ENCODE assay signal across 20 cellular contexts in genomic region chr6:16948376-16948775, GRCh38.
DNase-seq lines count a peak whose midpoint lies in the region; ATAC-seq and TF ChIP-seq lines count a peak whose summit lies in the region.
"Had no signal": no experiment of that assay in that cellular context is flagged by ENCODE, and none has a peak within 500 bp of the region (broad histone marks: within the 10 kb centered on the region; RNA-seq: fewer than 3 reads in every experiment).

No MANE protein-coding gene starts in this region.

- peaks cover 21% of the 10 kb centered on the region in 2 donors for H3K4me1 ChIP-seq in gastrocnemius medialis

- no peaks in the 10 kb centered on the region for H3K9me3 ChIP-seq in gastrocnemius medialis
- H3K9me3 ChIP-seq: MG63, transverse colon had no signal

- H3K4me3 ChIP-seq in fibroblast of mammary gland (ENCODE audit: control insufficient read depth, low read depth, low read length) (no peak overlapping the region), gastrocnemius medialis (no peak overlapping the region)
- H3K4me3 ChIP-seq: MG63, smooth muscle cell, transverse colon had no signal

- H3K36me3 Mint-ChIP-seq in activated CD8-positive, alpha-beta T cell treated with anti-CD3 and anti-CD28 coated beads for 36 hours (ENCODE audit: low read depth), result peaks cover 2% of the 10 kb centered on the region
- no peaks in the 10 kb centered on the region for H3K36me3 Mint-ChIP-seq in activated CD8-positive, alpha-beta T cell treated with anti-CD3 and anti-CD28 coated beads, Interleukin-2, amount 10 ng/mL, durations not matched to agents 7 days and 5 days (ENCODE audit: low read depth)
- no peaks in the 10 kb centered on the region for H3K36me3 Mint-ChIP-seq in activated T-helper 1 cell treated with anti-CD3 and anti-CD28 coated beads, Interleukin-12 subunit alpha, Interleukin-12 subunit beta, Interleukin-2, Interleukin-4 antibody, amounts not matched to agents 30 ng/mL and 10 ng/mL and 1 ng/mL, durations not matched to agents 14 hours and 24 hours and 36 hours (ENCODE audit: low read depth)

- H3K27ac Mint-ChIP-seq in activated CD8-positive, alpha-beta T cell treated with anti-CD3 and anti-CD28 coated beads for 36 hours, result peak overlapping the region; percentile 21
- no peak overlapping the region for H3K27ac Mint-ChIP-seq in activated CD8-positive, alpha-beta T cell treated with anti-CD3 and anti-CD28 coated beads, Interleukin-2, amount 10 ng/mL, durations not matched to agents 7 days and 5 days
- H3K27ac Mint-ChIP-seq in activated T-helper 1 cell treated with anti-CD3 and anti-CD28 coated beads, Interleukin-12 subunit alpha, Interleukin-12 subunit beta, Interleukin-2, Interleukin-4 antibody, amounts not matched to agents 30 ng/mL and 10 ng/mL and 1 ng/mL, durations not matched to agents 14 hours and 24 hours and 36 hours, result peak overlapping the region; percentile 84
- H3K27ac Mint-ChIP-seq: activated CD4-positive, alpha-beta T cell treated with anti-CD3 and anti-CD28 coated beads for 36 hours; stimulated activated naive CD8-positive, alpha-beta T cell treated with anti-CD3 and anti-CD28 coated beads, Interleukin-15, amount 100 ng/mL, for 72 hours had no signal

- no peak for TF ChIP-seq POLR2A in gastrocnemius medialis (IDR thresholded peaks at IDR 0.05)

- H3K27me3 ChIP-seq in gastrocnemius medialis, result no peaks in the 10 kb centered on the region
- H3K27me3 ChIP-seq: MG63, transverse colon had no signal

- no peak for ATAC-seq in activated CD8-positive, alpha-beta T cell treated with anti-CD3 and anti-CD28 coated beads for 36 hours
- ATAC-seq in activated CD8-positive, alpha-beta T cell treated with anti-CD3 and anti-CD28 coated beads, Interleukin-2, amount 10 ng/mL, durations not matched to agents 7 days and 5 days, result no peak
- ATAC-seq in gastrocnemius medialis (no peak), HG02884 (IDR thresholded peaks at IDR 0.05; ENCODE audit: unreplicated experiment) (no peak)
- ATAC-seq: activated CD4-positive, alpha-beta T cell treated with anti-CD3 and anti-CD28 coated beads for 36 hours; stimulated activated naive CD8-positive, alpha-beta T cell treated with anti-CD3 and anti-CD28 coated beads, Interleukin-15, amount 100 ng/mL, for 72 hours had no signal

- CTCF ChIA-PET in activated CD8-positive, alpha-beta T cell treated with anti-CD3 and anti-CD28 coated beads for 36 hours (lab: Charles Lee), result interaction anchor here (1.0 kb wide), 1 partner anchor 54 kb away, joined by 3 read pairs; no protein-coding TSS in a partner anchor
- CTCF ChIA-PET in activated CD8-positive, alpha-beta T cell treated with anti-CD3 and anti-CD28 coated beads, Interleukin-2, amount 10 ng/mL, durations not matched to agents 7 days and 5 days (lab: Charles Lee), result no interaction called here

- H3K36me3 ChIP-seq in gastrocnemius medialis, result no peaks in the 10 kb centered on the region
- H3K36me3 ChIP-seq: MG63, transverse colon had no signal

- no peaks in the 10 kb centered on the region for H3K9me3 Mint-ChIP-seq in activated CD8-positive, alpha-beta T cell treated with anti-CD3 and anti-CD28 coated beads for 36 hours
- H3K9me3 Mint-ChIP-seq in activated CD8-positive, alpha-beta T cell treated with anti-CD3 and anti-CD28 coated beads, Interleukin-2, amount 10 ng/mL, durations not matched to agents 7 days and 5 days (ENCODE audit: insufficient read depth), result no peaks in the 10 kb centered on the region
- no peaks in the 10 kb centered on the region for H3K9me3 Mint-ChIP-seq in activated T-helper 1 cell treated with anti-CD3 and anti-CD28 coated beads, Interleukin-12 subunit alpha, Interleukin-12 subunit beta, Interleukin-2, Interleukin-4 antibody, amounts not matched to agents 30 ng/mL and 10 ng/mL and 1 ng/mL, durations not matched to agents 14 hours and 24 hours and 36 hours
- H3K9me3 Mint-ChIP-seq: neural crest cell had no signal

- H3K27ac ChIP-seq in gastrocnemius medialis, result peak overlapping the region in 3 of 4 donors; percentile 71 to 75 (median 74)

- POLR2A ChIA-PET in activated CD8-positive, alpha-beta T cell treated with anti-CD3 and anti-CD28 coated beads for 36 hours (lab: Charles Lee), result no interaction called here
- POLR2A ChIA-PET in activated CD8-positive, alpha-beta T cell treated with anti-CD3 and anti-CD28 coated beads, Interleukin-2, amount 10 ng/mL, durations not matched to agents 7 days and 5 days (lab: Charles Lee), result no interaction called here

- in situ Hi-C loops in gastrocnemius medialis (cut with MboI; ENCODE audit: low sequenced_read_pairs in 4 of 4), result no loop called here

- intact Hi-C loops in activated CD8-positive, alpha-beta T cell treated with anti-CD3 and anti-CD28 coated beads for 36 hours (cut with micrococcal nuclease), result no loop called here
- intact Hi-C loops in activated T-helper 1 cell treated with anti-CD3 and anti-CD28 coated beads, Interleukin-12 subunit alpha, Interleukin-12 subunit beta, Interleukin-2, Interleukin-4 antibody, amounts not matched to agents 30 ng/mL and 10 ng/mL and 1 ng/mL, durations not matched to agents 14 hours and 24 hours and 36 hours (cut with micrococcal nuclease), result no loop called here
- intact Hi-C loops in gastrocnemius medialis (cut with DNase I; ENCODE audit: low total_unique reads), result loop anchor here (5.0 kb wide), 1 partner anchor 186 kb away; the partner anchor contains the start of gene ATXN1

- peaks cover 46% of the 10 kb centered on the region for H3K27me3 Mint-ChIP-seq in activated CD8-positive, alpha-beta T cell treated with anti-CD3 and anti-CD28 coated beads for 36 hours
- H3K27me3 Mint-ChIP-seq in activated CD8-positive, alpha-beta T cell treated with anti-CD3 and anti-CD28 coated beads, Interleukin-2, amount 10 ng/mL, durations not matched to agents 7 days and 5 days (ENCODE audit: low read depth), result peaks cover 11% of the 10 kb centered on the region
- peaks cover 16% of the 10 kb centered on the region for H3K27me3 Mint-ChIP-seq in activated T-helper 1 cell treated with anti-CD3 and anti-CD28 coated beads, Interleukin-12 subunit alpha, Interleukin-12 subunit beta, Interleukin-2, Interleukin-4 antibody, amounts not matched to agents 30 ng/mL and 10 ng/mL and 1 ng/mL, durations not matched to agents 14 hours and 24 hours and 36 hours (ENCODE audit: insufficient read depth)

- no peak for DNase-seq in activated CD8-positive, alpha-beta T cell treated with anti-CD3 and anti-CD28 coated beads for 36 hours
- no peak for DNase-seq in activated CD8-positive, alpha-beta T cell treated with anti-CD3 and anti-CD28 coated beads, Interleukin-2, amount 10 ng/mL, durations not matched to agents 7 days and 5 days
- DNase-seq in activated T-helper 1 cell treated with anti-CD3 and anti-CD28 coated beads, Interleukin-12 subunit alpha, Interleukin-12 subunit beta, Interleukin-2, Interleukin-4 antibody, amounts not matched to agents 30 ng/mL and 10 ng/mL and 1 ng/mL, durations not matched to agents 14 hours and 24 hours and 36 hours (ENCODE audit: low spot score), result no peak
- peak; percentile 63 for DNase-seq in fibroblast of mammary gland (ENCODE audit: low read depth)
- no peak for DNase-seq in gastrocnemius medialis
- no peak for DNase-seq in UCSD-AML1 (lab: John Stamatoyannopoulos, UW; ENCODE audit: unreplicated experiment)
- no peak for DNase-seq in KG1 (lab: John Stamatoyannopoulos, UW)
- DNase-seq: 8988T; activated CD4-positive, alpha-beta T cell treated with anti-CD3 and anti-CD28 coated beads for 36 hours; activated effector memory CD4-positive, alpha-beta T cell treated with Interleukin-2 at 50 U/mL for 16 hours; EL; MG63; NCI-H2171; NCI-H524 treated with DMSO at 0.1 percent for 48 hours; stimulated activated CD4-positive, alpha-beta T cell treated with anti-CD3 and anti-CD28 coated beads, Interleukin-2, amount 100 ng/mL, for 48 hours; stimulated activated naive CD8-positive, alpha-beta T cell treated with anti-CD3 and anti-CD28 coated beads, Interleukin-15, amount 100 ng/mL, for 72 hours; transverse colon had no signal

- no peak for TF ChIP-seq CTCF in activated CD8-positive, alpha-beta T cell treated with anti-CD3 and anti-CD28 coated beads for 36 hours (IDR thresholded peaks at IDR 0.05)
- TF ChIP-seq CTCF in fibroblast of mammary gland (conservative IDR thresholded peaks at IDR 0.05; ENCODE audit: control insufficient read depth, insufficient read depth, low read depth, low read length) (no peak), gastrocnemius medialis (IDR thresholded peaks at IDR 0.05 in 4 of 5, conservative IDR thresholded peaks at IDR 0.05 in 1 of 5) (no peak)

- H3K4me3 Mint-ChIP-seq in activated CD8-positive, alpha-beta T cell treated with anti-CD3 and anti-CD28 coated beads for 36 hours, result no peak overlapping the region
- no peak overlapping the region for H3K4me3 Mint-ChIP-seq in activated CD8-positive, alpha-beta T cell treated with anti-CD3 and anti-CD28 coated beads, Interleukin-2, amount 10 ng/mL, durations not matched to agents 7 days and 5 days
- H3K4me3 Mint-ChIP-seq in activated T-helper 1 cell treated with anti-CD3 and anti-CD28 coated beads, Interleukin-12 subunit alpha, Interleukin-12 subunit beta, Interleukin-2, Interleukin-4 antibody, amounts not matched to agents 30 ng/mL and 10 ng/mL and 1 ng/mL, durations not matched to agents 14 hours and 24 hours and 36 hours, result no peak overlapping the region
- H3K4me3 Mint-ChIP-seq: activated CD4-positive, alpha-beta T cell treated with anti-CD3 and anti-CD28 coated beads for 36 hours; neural crest cell; stimulated activated naive CD8-positive, alpha-beta T cell treated with anti-CD3 and anti-CD28 coated beads, Interleukin-15, amount 100 ng/mL, for 72 hours had no signal

- peaks cover 40% of the 10 kb centered on the region for H3K4me1 Mint-ChIP-seq in activated CD8-positive, alpha-beta T cell treated with anti-CD3 and anti-CD28 coated beads for 36 hours (ENCODE audit: low read depth)
- peaks cover 3% of the 10 kb centered on the region for H3K4me1 Mint-ChIP-seq in activated CD8-positive, alpha-beta T cell treated with anti-CD3 and anti-CD28 coated beads, Interleukin-2, amount 10 ng/mL, durations not matched to agents 7 days and 5 days (ENCODE audit: low read depth)
- peaks cover 25% of the 10 kb centered on the region for H3K4me1 Mint-ChIP-seq in activated T-helper 1 cell treated with anti-CD3 and anti-CD28 coated beads, Interleukin-12 subunit alpha, Interleukin-12 subunit beta, Interleukin-2, Interleukin-4 antibody, amounts not matched to agents 30 ng/mL and 10 ng/mL and 1 ng/mL, durations not matched to agents 14 hours and 24 hours and 36 hours (ENCODE audit: low read depth)
